ENCODE assay signal across 9 cellular contexts in the genomic region with DNA sequence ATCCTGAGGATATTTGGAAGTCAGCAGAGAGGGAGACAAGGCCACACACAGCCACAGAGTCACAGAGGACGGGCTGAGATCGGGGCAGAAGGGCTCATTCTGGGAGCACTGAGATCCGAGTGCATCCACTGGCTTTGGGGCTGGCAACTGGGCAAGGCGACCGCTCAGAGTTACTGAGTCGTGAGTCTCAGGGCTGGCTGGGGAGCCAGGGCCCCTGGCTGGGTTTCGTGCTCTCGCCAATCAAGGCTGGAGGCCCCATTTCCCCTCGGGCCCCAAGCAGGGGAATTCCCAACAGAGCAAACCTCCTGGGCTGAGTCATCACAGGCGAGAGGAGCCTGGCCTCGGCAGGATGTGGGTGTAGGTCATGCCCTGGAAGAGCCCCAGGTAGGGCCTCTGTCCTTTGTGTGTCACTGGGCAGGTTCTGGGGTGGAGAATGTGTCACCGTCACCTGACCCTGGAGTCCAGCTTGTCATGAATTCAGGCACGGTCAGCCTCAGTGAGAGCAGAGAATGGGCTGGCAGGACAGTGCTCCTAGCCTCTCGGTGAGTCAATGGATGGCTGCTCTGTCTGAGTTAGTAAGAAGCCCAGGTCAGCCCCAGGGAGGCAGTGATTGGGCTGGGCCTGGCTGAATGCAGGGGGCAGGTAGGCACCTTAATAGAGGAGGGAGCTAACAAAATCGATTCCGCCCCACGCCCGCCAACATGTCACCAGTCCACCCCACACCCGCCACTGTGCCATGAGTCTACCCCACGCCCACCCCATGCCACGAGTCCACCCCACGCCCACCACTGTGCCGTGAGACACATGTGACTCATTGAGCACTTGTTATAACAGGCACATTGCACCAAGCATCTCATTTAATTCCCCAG. TPM values are rescaled to one million over a fixed set of nuclear protein-coding genes. Genes with fewer than 3 reads are reported as not detected.
DNase-seq lines count a peak whose midpoint lies in the region; ATAC-seq, FAIRE-seq and TF ChIP-seq lines count a peak whose summit lies in the region.
"Had no signal": no experiment of that assay in that cellular context is flagged by ENCODE, and none has a peak within 500 bp of the region (broad histone marks: within the 10 kb centered on the region; RNA-seq: fewer than 3 reads in every experiment).

No MANE protein-coding gene starts in this region.

- H3K9ac ChIP-seq in astrocyte (ENCODE audit: low read length), result peak overlapping the region; percentile 56

- H3K4me3 Mint-ChIP-seq in CD4-positive, CD25-positive, alpha-beta regulatory T cell, result peak overlapping the region; percentile 80 to 89 (median 85)
- H3K4me3 Mint-ChIP-seq in T-helper 1 cell treated with Interleukin-12 subunit alpha and Interleukin-12 subunit beta and Interleukin-4 antibody, amounts not matched to agents 30 μg/mL and 1 μg/mL, for 36 hours, result peak overlapping the region; percentile 72
- H3K4me3 Mint-ChIP-seq in astrocyte (ENCODE audit: unreplicated experiment), result peak overlapping the region; percentile 71

- peak; percentile 87 to 95 (median 89) for DNase-seq in CD4-positive, CD25-positive, alpha-beta regulatory T cell
- DNase-seq in astrocyte (ENCODE audit: low read depth), result peak; percentile 86
- peak; percentile 100 for DNase-seq in kidney tubule cell (ENCODE audit: low spot score)
- DNase-seq in stimulated activated CD8-positive, alpha-beta memory T cell treated with anti-CD3 and anti-CD28 coated beads, Interleukin-12 subunit alpha, Interleukin-12 subunit beta, amount 100 ng/mL, for 4 hours (ENCODE audit: low read depth), result peak; percentile 84
- no peak for DNase-seq in NCI-H526 treated with DMSO at 0.1 percent for 48 hours (lab: John Stamatoyannopoulos, UW)

- no peaks in the 10 kb centered on the region for H3K9me3 ChIP-seq in CD4-positive, CD25-positive, alpha-beta regulatory T cell (ENCODE audit: control insufficient read depth in 2 of 2, low read length in 2 of 2)
- H3K9me3 ChIP-seq in astrocyte (ENCODE audit: insufficient read depth, low read depth, low read length), result no peaks in the 10 kb centered on the region

- TF ChIP-seq CTCF in astrocyte (IDR thresholded peaks at IDR 0.05; ENCODE audit: insufficient read depth, low read depth, low read length), result no peak

- H3K4me3 ChIP-seq in CD4-positive, CD25-positive, alpha-beta regulatory T cell (ENCODE audit: low read depth, low read length), result peak overlapping the region; percentile 74
- H3K4me3 ChIP-seq in astrocyte (ENCODE audit: insufficient read depth, low read depth, low read length), result no peak overlapping the region
- H3K4me3 ChIP-seq: SK-N-MC had no signal

- peak; percentile 82 to 84 for ATAC-seq in CD4-positive, CD25-positive, alpha-beta regulatory T cell (ENCODE audit: low read depth in 2 of 2)
- ATAC-seq in GM19467 (IDR thresholded peaks at IDR 0.05; ENCODE audit: unreplicated experiment) (peak; percentile 58), HG03558 (IDR thresholded peaks at IDR 0.05; ENCODE audit: extremely low read depth, unreplicated experiment) (peak; percentile 56)

- H3K27me3 Mint-ChIP-seq in CD4-positive, CD25-positive, alpha-beta regulatory T cell, result peaks cover 4% of the 10 kb centered on the region
- no peaks in the 10 kb centered on the region for H3K27me3 Mint-ChIP-seq in T-helper 1 cell treated with Interleukin-12 subunit alpha and Interleukin-12 subunit beta and Interleukin-4 antibody, amounts not matched to agents 30 μg/mL and 1 μg/mL, for 36 hours (ENCODE audit: low read depth)
- H3K27me3 Mint-ChIP-seq in astrocyte (ENCODE audit: low read depth, unreplicated experiment), result peaks cover 30% of the 10 kb centered on the region

- H4K20me1 ChIP-seq in astrocyte (ENCODE audit: insufficient read depth, low read length), result no peaks in the 10 kb centered on the region

- H3K79me2 ChIP-seq in astrocyte (ENCODE audit: insufficient read depth, low read length), result no peaks in the 10 kb centered on the region

- no peak overlapping the region for H2AFZ ChIP-seq in astrocyte (ENCODE audit: low read depth, low read length)

- H3K27me3 ChIP-seq in CD4-positive, CD25-positive, alpha-beta regulatory T cell (ENCODE audit: control insufficient read depth, insufficient read depth, low read length), result no peaks in the 10 kb centered on the region
- no peaks in the 10 kb centered on the region for H3K27me3 ChIP-seq in astrocyte (ENCODE audit: insufficient read depth, low read length)

- H3K36me3 ChIP-seq in CD4-positive, CD25-positive, alpha-beta regulatory T cell (ENCODE audit: control insufficient read depth, insufficient read depth, low read length), result no peaks in the 10 kb centered on the region
- no peaks in the 10 kb centered on the region for H3K36me3 ChIP-seq in astrocyte (ENCODE audit: insufficient read depth, low read length)

- H3K4me1 Mint-ChIP-seq in CD4-positive, CD25-positive, alpha-beta regulatory T cell, result peaks cover 26 to 97% (median 74%) of the 10 kb centered on the region in 4 donors
- H3K4me1 Mint-ChIP-seq in T-helper 1 cell treated with Interleukin-12 subunit alpha and Interleukin-12 subunit beta and Interleukin-4 antibody, amounts not matched to agents 30 μg/mL and 1 μg/mL, for 36 hours (ENCODE audit: low read depth), result peaks cover 92% of the 10 kb centered on the region
- peaks cover 36% of the 10 kb centered on the region for H3K4me1 Mint-ChIP-seq in astrocyte (ENCODE audit: low read depth, unreplicated experiment)

- H3K9me3 Mint-ChIP-seq in CD4-positive, CD25-positive, alpha-beta regulatory T cell, result peaks cover 0 to 1% (median 0%) of the 10 kb centered on the region in 7 donors
- H3K9me3 Mint-ChIP-seq in T-helper 1 cell treated with Interleukin-12 subunit alpha and Interleukin-12 subunit beta and Interleukin-4 antibody, amounts not matched to agents 30 μg/mL and 1 μg/mL, for 36 hours, result no peaks in the 10 kb centered on the region
- no peaks in the 10 kb centered on the region for H3K9me3 Mint-ChIP-seq in astrocyte (ENCODE audit: unreplicated experiment)

- FAIRE-seq in astrocyte (lab: Jason Lieb, UNC), result no peak

- peak overlapping the region; percentile 88 for H3K27ac ChIP-seq in CD4-positive, CD25-positive, alpha-beta regulatory T cell (ENCODE audit: insufficient read depth, low read length, poor library complexity, severe bottlenecking)
- peak overlapping the region; percentile 71 for H3K27ac ChIP-seq in astrocyte (ENCODE audit: low read depth, low read length)
- H3K27ac ChIP-seq: SK-N-MC had no signal

- H3K4me1 ChIP-seq in CD4-positive, CD25-positive, alpha-beta regulatory T cell (ENCODE audit: control insufficient read depth, insufficient read depth, low read length, poor library complexity, severe bottlenecking), result peaks cover 100% of the 10 kb centered on the region
- peaks cover 30% of the 10 kb centered on the region for H3K4me1 ChIP-seq in astrocyte (ENCODE audit: insufficient read depth, low read length)

- no peaks in the 10 kb centered on the region for H3K36me3 Mint-ChIP-seq in CD4-positive, CD25-positive, alpha-beta regulatory T cell
- peaks cover 34% of the 10 kb centered on the region for H3K36me3 Mint-ChIP-seq in T-helper 1 cell treated with Interleukin-12 subunit alpha and Interleukin-12 subunit beta and Interleukin-4 antibody, amounts not matched to agents 30 μg/mL and 1 μg/mL, for 36 hours (ENCODE audit: low read depth)
- peaks cover 6% of the 10 kb centered on the region for H3K36me3 Mint-ChIP-seq in astrocyte (ENCODE audit: low read depth, unreplicated experiment)

- peak overlapping the region; percentile 60 for H3K4me2 ChIP-seq in astrocyte (ENCODE audit: low read length)

- peak overlapping the region; percentile 97 to 99 (median 99) for H3K27ac Mint-ChIP-seq in CD4-positive, CD25-positive, alpha-beta regulatory T cell
- peak overlapping the region; percentile 98 for H3K27ac Mint-ChIP-seq in T-helper 1 cell treated with Interleukin-12 subunit alpha and Interleukin-12 subunit beta and Interleukin-4 antibody, amounts not matched to agents 30 μg/mL and 1 μg/mL, for 36 hours
- H3K27ac Mint-ChIP-seq in astrocyte (ENCODE audit: unreplicated experiment), result peak overlapping the region; percentile 91

RNA-seq across cellular contexts. Expression of a gene that starts 16.9 kb away (rescaled TPM):
- total RNA-seq in CD4-positive, CD25-positive, alpha-beta regulatory T cell, result 0.96 TPM
- 1 to 10 TPM; 2.6 to 5.7 (median 4.9) TPM for polyA plus RNA-seq in CD4-positive, CD25-positive, alpha-beta regulatory T cell
- total RNA-seq in astrocyte, result 0.25 TPM in 1 of 2 replicates, not detected in the other

RNA-seq across cellular contexts. Expression of a gene that starts 32.3 kb away (rescaled TPM):
- not detected for total RNA-seq in CD4-positive, CD25-positive, alpha-beta regulatory T cell
- polyA plus RNA-seq in CD4-positive, CD25-positive, alpha-beta regulatory T cell, result not detected
- not detected in 2 replicates for total RNA-seq in astrocyte

RNA-seq across cellular contexts. Expression of a gene that starts 37.6 kb away (rescaled TPM):
- not detected for total RNA-seq in CD4-positive, CD25-positive, alpha-beta regulatory T cell
- not detected for polyA plus RNA-seq in CD4-positive, CD25-positive, alpha-beta regulatory T cell
- total RNA-seq in astrocyte, result not detected in 2 replicates
